Comparison of ENCODE assay signal across 34 cellular contexts in the genomic region with DNA sequence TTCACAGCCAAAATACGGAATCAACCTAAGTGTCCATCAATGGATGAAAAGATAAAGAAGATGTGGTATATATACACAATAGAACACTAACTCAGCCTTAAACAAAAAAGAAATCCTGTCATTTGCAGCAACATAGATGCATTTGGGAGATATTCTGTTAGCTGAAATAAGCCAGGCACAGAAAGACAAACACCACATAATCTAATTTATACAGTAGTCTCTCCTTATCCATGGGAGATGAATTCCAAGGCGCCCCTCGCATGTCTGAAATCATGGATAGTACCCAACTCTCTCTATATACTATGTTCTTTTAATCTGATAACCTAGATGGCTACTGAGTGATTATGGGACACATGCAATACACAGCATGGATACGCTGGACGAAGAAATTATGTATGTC.
"Had no signal": no experiment of that assay in that cellular context is flagged by ENCODE, and none has a peak within 500 bp of the region (broad histone marks: within the 10 kb centered on the region; RNA-seq: fewer than 3 reads in every experiment).

No MANE protein-coding gene starts in this region.

- H3K36me3 ChIP-seq: adrenal gland, brain microvascular endothelial cell, breast epithelium, WERI-Rb-1 had no signal

- H3K4me3 Mint-ChIP-seq: activated CD4-positive, alpha-beta memory T cell treated with anti-CD3 and anti-CD28 coated beads, Interleukin-2, amount 10 ng/mL, durations not matched to agents 7 days and 5 days; activated CD4-positive, alpha-beta T cell treated with anti-CD3 and anti-CD28 coated beads for 36 hours; activated CD4-positive, alpha-beta T cell treated with anti-CD3 and anti-CD28 coated beads, Interleukin-2, amount 10 ng/mL, durations not matched to agents 7 days and 5 days; activated CD8-positive, alpha-beta memory T cell treated with anti-CD3 and anti-CD28 coated beads, Interleukin-2, amount 10 ng/mL, durations not matched to agents 7 days and 5 days; activated CD8-positive, alpha-beta T cell treated with anti-CD3 and anti-CD28 coated beads, Interleukin-2, amount 10 ng/mL, durations not matched to agents 7 days and 5 days; activated naive CD8-positive, alpha-beta T cell treated with anti-CD3 and anti-CD28 coated beads for 36 hours; activated T-cell treated with anti-CD3 and anti-CD28 coated beads, Interleukin-2, amount 50 U/mL, for 24 hours; T-helper 2 cell treated with Interferon-gamma antibody and Interleukin-4, amounts not matched to agents 5 μg/mL and 100 μg/mL, for 36 hours; WTC11 had no signal

- DNase-seq: activated CD4-positive, alpha-beta memory T cell treated with anti-CD3 and anti-CD28 coated beads, Interleukin-2, amount 10 ng/mL, durations not matched to agents 7 days and 5 days; activated CD4-positive, alpha-beta T cell treated with anti-CD3 and anti-CD28 coated beads for 1 hour; activated CD4-positive, alpha-beta T cell treated with anti-CD3 and anti-CD28 coated beads for 36 hours; activated CD4-positive, alpha-beta T cell treated with anti-CD3 and anti-CD28 coated beads for 48 hours; activated CD4-positive, alpha-beta T cell treated with anti-CD3 and anti-CD28 coated beads, Interleukin-2, amount 10 ng/mL, durations not matched to agents 7 days and 5 days; activated CD4-positive, alpha-beta T cell treated with anti-CD3 and anti-CD28 coated beads, Interleukin-2, amount 50 U/mL, for 48 hours; activated CD4-positive, CD25-positive, alpha-beta regulatory T cell; activated CD8-positive, alpha-beta memory T cell treated with anti-CD3 and anti-CD28 coated beads for 24 hours; activated CD8-positive, alpha-beta memory T cell treated with anti-CD3 and anti-CD28 coated beads, Interleukin-2, amount 10 ng/mL, durations not matched to agents 7 days and 5 days; activated CD8-positive, alpha-beta memory T cell treated with anti-CD3 and anti-CD28 coated beads, Interleukin-2, amount 50 U/mL, for 48 hours; activated CD8-positive, alpha-beta T cell treated with anti-CD3 and anti-CD28 coated beads, Interleukin-2, amount 10 ng/mL, durations not matched to agents 7 days and 5 days; activated effector memory CD4-positive, alpha-beta T cell treated with Interleukin-2 at 50 U/mL for 16 hours; activated gamma-delta T cell; activated naive CD4-positive, alpha-beta T cell treated with anti-CD3 and anti-CD28 coated beads, Interleukin-2, amount 50 U/mL, for 16 hours; activated naive CD4-positive, alpha-beta T cell treated with Interleukin-2 at 50 U/mL for 16 hours; activated naive CD8-positive, alpha-beta T cell treated with anti-CD3 and anti-CD28 coated beads for 36 hours; activated T-cell treated with anti-CD3 and anti-CD28 coated beads, Interleukin-2, amount 50 U/mL, for 24 hours; activated T-cell treated with anti-CD3 and anti-CD28 coated beads, Interleukin-2, amount 50 U/mL, for 48 hours; adrenal gland; amniotic stem cell; aorta; body of pancreas; brain microvascular endothelial cell; central memory CD4-positive, alpha-beta T cell; T-helper 2 cell; T-helper 9 cell; WERI-Rb-1 had no signal

- H3K27me3 ChIP-seq: adrenal gland, body of pancreas, brain microvascular endothelial cell, breast epithelium had no signal

- H3K27ac ChIP-seq: adrenal gland, body of pancreas, brain microvascular endothelial cell, breast epithelium, WERI-Rb-1 had no signal

- FAIRE-seq: astrocyte had no signal

- H3K27ac Mint-ChIP-seq: activated CD4-positive, alpha-beta memory T cell treated with anti-CD3 and anti-CD28 coated beads, Interleukin-2, amount 10 ng/mL, durations not matched to agents 7 days and 5 days; activated CD4-positive, alpha-beta T cell treated with anti-CD3 and anti-CD28 coated beads for 36 hours; activated CD4-positive, alpha-beta T cell treated with anti-CD3 and anti-CD28 coated beads, Interleukin-2, amount 10 ng/mL, durations not matched to agents 7 days and 5 days; activated CD8-positive, alpha-beta memory T cell treated with anti-CD3 and anti-CD28 coated beads, Interleukin-2, amount 10 ng/mL, durations not matched to agents 7 days and 5 days; activated CD8-positive, alpha-beta T cell treated with anti-CD3 and anti-CD28 coated beads, Interleukin-2, amount 10 ng/mL, durations not matched to agents 7 days and 5 days; activated naive CD4-positive, alpha-beta T cell treated with anti-CD3 and anti-CD28 coated beads, Interleukin-2, amount 50 U/mL, for 72 hours; activated naive CD8-positive, alpha-beta T cell treated with anti-CD3 and anti-CD28 coated beads for 36 hours; activated T-cell treated with anti-CD3 and anti-CD28 coated beads, Interleukin-2, amount 50 U/mL, for 24 hours; activated T-helper 2 cell treated with anti-CD3 and anti-CD28 coated beads, Interferon-gamma antibody, Interleukin-2, Interleukin-4, amounts not matched to agents 10 μg/mL and 5 μg/mL and 100 μg/mL, durations not matched to agents 14 hours and 24 hours and 36 hours; T-helper 2 cell treated with Interferon-gamma antibody and Interleukin-4, amounts not matched to agents 5 μg/mL and 100 μg/mL, for 36 hours; WTC11 had no signal

- ATAC-seq: activated CD4-positive, alpha-beta T cell treated with anti-CD3 and anti-CD28 coated beads for 36 hours; activated CD4-positive, CD25-positive, alpha-beta regulatory T cell treated with anti-CD3 and anti-CD28 coated beads, Interleukin-2, amount 50 U/mL, for 24 hours; activated CD8-positive, alpha-beta memory T cell treated with anti-CD3 and anti-CD28 coated beads, Interleukin-2, amount 10 ng/mL, durations not matched to agents 7 days and 5 days; activated CD8-positive, alpha-beta T cell treated with anti-CD3 and anti-CD28 coated beads, Interleukin-2, amount 10 ng/mL, durations not matched to agents 7 days and 5 days; activated naive CD4-positive, alpha-beta T cell treated with anti-CD3 and anti-CD28 coated beads, Interleukin-2, amount 50 U/mL, for 72 hours; body of pancreas; WTC11 had no signal

- H3K9me3 ChIP-seq: adrenal gland, body of pancreas had no signal

- H3K27me3 Mint-ChIP-seq: activated CD4-positive, alpha-beta memory T cell treated with anti-CD3 and anti-CD28 coated beads, Interleukin-2, amount 10 ng/mL, durations not matched to agents 7 days and 5 days; activated CD4-positive, alpha-beta T cell treated with anti-CD3 and anti-CD28 coated beads for 36 hours; activated CD4-positive, alpha-beta T cell treated with anti-CD3 and anti-CD28 coated beads, Interleukin-2, amount 10 ng/mL, durations not matched to agents 7 days and 5 days; activated CD8-positive, alpha-beta memory T cell treated with anti-CD3 and anti-CD28 coated beads, Interleukin-2, amount 10 ng/mL, durations not matched to agents 7 days and 5 days; activated naive CD8-positive, alpha-beta T cell treated with anti-CD3 and anti-CD28 coated beads for 36 hours; activated T-cell treated with anti-CD3 and anti-CD28 coated beads, Interleukin-2, amount 50 U/mL, for 24 hours had no signal

- H3K4me1 ChIP-seq: breast epithelium had no signal

- H3K4me3 ChIP-seq: adrenal gland, body of pancreas, breast epithelium had no signal

- H3K9me3 Mint-ChIP-seq: activated CD4-positive, alpha-beta T cell treated with anti-CD3 and anti-CD28 coated beads, Interleukin-2, amount 10 ng/mL, durations not matched to agents 7 days and 5 days; activated T-helper 2 cell treated with anti-CD3 and anti-CD28 coated beads, Interferon-gamma antibody, Interleukin-2, Interleukin-4, amounts not matched to agents 10 μg/mL and 5 μg/mL and 100 μg/mL, durations not matched to agents 14 hours and 24 hours and 36 hours; T-helper 2 cell treated with Interferon-gamma antibody and Interleukin-4, amounts not matched to agents 5 μg/mL and 100 μg/mL, for 36 hours; WTC11 had no signal
